16 cellular contexts compared by ENCODE assay signal in genomic region chr3:14414841-14415464, GRCh38. TPM values are rescaled to one million over a fixed set of nuclear protein-coding genes. Genes with fewer than 3 reads are reported as not detected.
A peak's percentile ranks its signal among the peaks of the same experiment; 100 is the strongest.
DNase-seq lines count a peak whose midpoint lies in the region; ATAC-seq and TF ChIP-seq lines count a peak whose summit lies in the region.
"Had no signal": no experiment of that assay in that cellular context is flagged by ENCODE, and none has a peak within 500 bp of the region (broad histone marks: within the 10 kb centered on the region; RNA-seq: fewer than 3 reads in every experiment).

No MANE protein-coding gene starts in this region.

- H3K4me2 ChIP-seq in PC-3 (ENCODE audit: low read length): peak overlapping the region; percentile 38; the same call in 1 of the 2 replicates

- peaks cover 62% of the 10 kb centered on the region for H3K4me1 ChIP-seq in PC-3 (ENCODE audit: insufficient read depth, low read length)

- peaks cover 6% of the 10 kb centered on the region; the same call in 1 of the 2 replicates for H3K36me3 ChIP-seq in PC-3 (ENCODE audit: low read depth, low read length)
- H3K36me3 ChIP-seq: SJCRH30 had no signal

- peaks cover 4% of the 10 kb centered on the region for H3F3A ChIP-seq in PC-3 (ENCODE audit: low read length, unreplicated experiment)

- no peak for DNase-seq in T-helper 2 cell treated with Interferon-gamma antibody and Interleukin-4, amounts not matched to agents 5 μg/mL and 100 μg/mL, for 36 hours (ENCODE audit: low spot score)
- DNase-seq in T-helper 2 cell: no peak
- no peak for DNase-seq in PC-3
- no peak for DNase-seq in chondrocyte (ENCODE audit: low spot score)
- DNase-seq in amniotic stem cell (lab: John Stamatoyannopoulos, UW): no peak
- DNase-seq in NK-92 (lab: John Stamatoyannopoulos, UW; ENCODE audit: unreplicated experiment): no peak
- DNase-seq in CD1c-positive myeloid dendritic cell (ENCODE audit: extremely low spot score): no peak
- DNase-seq: 8988T; activated CD4-positive, alpha-beta T cell treated with anti-CD3 and anti-CD28 coated beads, Interleukin-2, amount 50 U/mL, for 4 hours; COR-L47; natural killer cell; NCI-H1417; SJCRH30 had no signal

- H2AFZ ChIP-seq in PC-3 (ENCODE audit: low read length): no peak overlapping the region

- POLR2A ChIA-PET in PC-3 (lab: Charles Lee; ENCODE audit: unreplicated experiment): no interaction called here

- no peak overlapping the region for H3K4me3 ChIP-seq in PC-3 (ENCODE audit: low read length)
- H3K4me3 ChIP-seq: coronary artery, SJCRH30 had no signal

- CTCF ChIA-PET in PC-3 (lab: Charles Lee): no interaction called here

- no TSS peak for BruUV-seq in PC-3 (replicated peaks; lab: Mats Ljungman, UMichigan)

- peaks cover 16% of the 10 kb centered on the region for H3K4me1 Mint-ChIP-seq in T-helper 2 cell treated with Interferon-gamma antibody and Interleukin-4, amounts not matched to agents 5 μg/mL and 100 μg/mL, for 36 hours (ENCODE audit: low read depth)
- H3K4me1 Mint-ChIP-seq in chondrocyte (ENCODE audit: low read depth): peaks cover 61% of the 10 kb centered on the region
- peaks cover 79% of the 10 kb centered on the region for H3K4me1 Mint-ChIP-seq in stimulated activated memory B cell treated with anti-CD40 and anti-IgM and Interleukin-4, amounts not matched to agents 10 μg/mL and 1 μg/mL and 100 μg/mL, for 72 hours

- no peak for ATAC-seq in PC-3
- ATAC-seq in stimulated activated memory B cell treated with anti-CD40 and anti-IgM and Interleukin-4, amounts not matched to agents 10 μg/mL and 1 μg/mL and 100 μg/mL, for 72 hours: no peak
- ATAC-seq: natural killer cell had no signal

- no peak overlapping the region for H3K4me3 Mint-ChIP-seq in T-helper 2 cell treated with Interferon-gamma antibody and Interleukin-4, amounts not matched to agents 5 μg/mL and 100 μg/mL, for 36 hours
- H3K4me3 Mint-ChIP-seq in chondrocyte (ENCODE audit: unreplicated experiment): no peak overlapping the region
- no peak overlapping the region for H3K4me3 Mint-ChIP-seq in stimulated activated memory B cell treated with anti-CD40 and anti-IgM and Interleukin-4, amounts not matched to agents 10 μg/mL and 1 μg/mL and 100 μg/mL, for 72 hours
- H3K4me3 Mint-ChIP-seq: natural killer cell had no signal

- no peaks in the 10 kb centered on the region for H3K9me2 ChIP-seq in PC-3 (replicated peaks; ENCODE audit: low read length)

- H3K9me3 ChIP-seq in PC-3 (ENCODE audit: low read length): no peaks in the 10 kb centered on the region
- H3K9me3 ChIP-seq: SJCRH30 had no signal

- no peak for TF ChIP-seq CTCF in PC-3 (conservative IDR thresholded peaks at IDR 0.05; ENCODE audit: low read depth, low read length)
- no peak for TF ChIP-seq CTCF in chondrocyte (IDR thresholded peaks at IDR 0.05)

- H3K27ac ChIP-seq in PC-3 (ENCODE audit: low read length): peak overlapping the region; percentile 4; the same call in 1 of the 2 replicates
- H3K27ac ChIP-seq: coronary artery, epithelial cell of prostate, SJCRH30 had no signal

- peaks cover 55% of the 10 kb centered on the region for H3K79me2 ChIP-seq in PC-3 (ENCODE audit: low read length)

- H3K9me3 Mint-ChIP-seq in T-helper 2 cell treated with Interferon-gamma antibody and Interleukin-4, amounts not matched to agents 5 μg/mL and 100 μg/mL, for 36 hours: no peaks in the 10 kb centered on the region
- no peaks in the 10 kb centered on the region for H3K9me3 Mint-ChIP-seq in chondrocyte (ENCODE audit: low read depth)
- H3K9me3 Mint-ChIP-seq in stimulated activated memory B cell treated with anti-CD40 and anti-IgM and Interleukin-4, amounts not matched to agents 10 μg/mL and 1 μg/mL and 100 μg/mL, for 72 hours: no peaks in the 10 kb centered on the region
- H3K9me3 Mint-ChIP-seq: natural killer cell had no signal

- no peaks in the 10 kb centered on the region for H3K27me3 Mint-ChIP-seq in T-helper 2 cell treated with Interferon-gamma antibody and Interleukin-4, amounts not matched to agents 5 μg/mL and 100 μg/mL, for 36 hours (ENCODE audit: low read depth)
- no peaks in the 10 kb centered on the region for H3K27me3 Mint-ChIP-seq in chondrocyte (ENCODE audit: low read depth)
- H3K27me3 Mint-ChIP-seq in stimulated activated memory B cell treated with anti-CD40 and anti-IgM and Interleukin-4, amounts not matched to agents 10 μg/mL and 1 μg/mL and 100 μg/mL, for 72 hours: no peaks in the 10 kb centered on the region

- no peak overlapping the region for H3K9ac ChIP-seq in PC-3 (ENCODE audit: low read length)

- no peaks in the 10 kb centered on the region; the same call in 1 of the 2 replicates for H4K20me1 ChIP-seq in PC-3 (ENCODE audit: low read length)

- H3K36me3 Mint-ChIP-seq in T-helper 2 cell treated with Interferon-gamma antibody and Interleukin-4, amounts not matched to agents 5 μg/mL and 100 μg/mL, for 36 hours (ENCODE audit: low read depth): peaks cover 27% of the 10 kb centered on the region
- peaks cover 6% of the 10 kb centered on the region for H3K36me3 Mint-ChIP-seq in chondrocyte (ENCODE audit: low read depth)
- peaks cover 60% of the 10 kb centered on the region for H3K36me3 Mint-ChIP-seq in stimulated activated memory B cell treated with anti-CD40 and anti-IgM and Interleukin-4, amounts not matched to agents 10 μg/mL and 1 μg/mL and 100 μg/mL, for 72 hours
- H3K36me3 Mint-ChIP-seq: natural killer cell had no signal

- H3K27ac Mint-ChIP-seq in T-helper 2 cell treated with Interferon-gamma antibody and Interleukin-4, amounts not matched to agents 5 μg/mL and 100 μg/mL, for 36 hours: peak overlapping the region; percentile 32
- peak overlapping the region; percentile 38 for H3K27ac Mint-ChIP-seq in chondrocyte (ENCODE audit: unreplicated experiment)
- peak overlapping the region; percentile 91 for H3K27ac Mint-ChIP-seq in stimulated activated memory B cell treated with anti-CD40 and anti-IgM and Interleukin-4, amounts not matched to agents 10 μg/mL and 1 μg/mL and 100 μg/mL, for 72 hours
- H3K27ac Mint-ChIP-seq: natural killer cell had no signal

- intact Hi-C loops in PC-3 (cut with micrococcal nuclease): no loop called here

- no peaks in the 10 kb centered on the region for H3K27me3 ChIP-seq in PC-3 (ENCODE audit: low read length)
- H3K27me3 ChIP-seq: SJCRH30 had no signal

RNA-seq across cellular contexts. Expression of gene SLC6A6, which starts 12.5 kb away (rescaled TPM):
- total RNA-seq in PC-3 (2014; rRNA removed): 28.1 and 31.9 TPM in 2 replicates
- 46.0 to 63.9 TPM (median 48.0 TPM) in 3 replicates for total RNA-seq in chondrocyte

Comparison
In these comparisons a context has a peak if more than half of its experiments do, and no peak if none do; other contexts are left out.
1. H3K27ac Mint-ChIP-seq: peak in every context shown above with its lines; median percentile 91 in stimulated activated memory B cell treated with anti-CD40 and anti-IgM and Interleukin-4, amounts not matched to agents 10 μg/mL and 1 μg/mL and 100 μg/mL, for 72 hours; 38 in chondrocyte; 32 in T-helper 2 cell treated with Interferon-gamma antibody and Interleukin-4, amounts not matched to agents 5 μg/mL and 100 μg/mL, for 36 hours.